9 cellular contexts compared by ENCODE assay signal in genomic region chr6:38715016-38715809, GRCh38. TPM values are rescaled to one million over a fixed set of nuclear protein-coding genes. Genes with fewer than 3 reads are reported as not detected.
DNase-seq lines count a peak whose midpoint lies in the region; ATAC-seq and TF ChIP-seq lines count a peak whose summit lies in the region.
"Had no signal": no experiment of that assay in that cellular context is flagged by ENCODE, and none has a peak within 500 bp of the region (broad histone marks: within the 10 kb centered on the region; RNA-seq: fewer than 3 reads in every experiment).

Gene DNAH8, plus strand, starts transcription at chr6:38715311. Its CDS starts 7,499 bp downstream, at chr6:38722810.

- no peaks in the 10 kb centered on the region for H3K36me3 Mint-ChIP-seq in activated B cell treated with CpG ODN at 0.5 μM for 24 hours (ENCODE audit: low read depth)
- no peaks in the 10 kb centered on the region for H3K36me3 Mint-ChIP-seq in Caco-2 (ENCODE audit: insufficient read depth, unreplicated experiment)

- POLR2A ChIA-PET in activated B cell treated with CpG ODN at 0.5 μM for 24 hours (lab: Charles Lee) = no interaction called here
- POLR2A ChIA-PET in Caco-2 (lab: Charles Lee) = no interaction called here

- peak within 1 kb of the TSS in 2 of 4 donors; percentile 7 to 22 for H3K27ac ChIP-seq in esophagus squamous epithelium
- no peak within 1 kb of the TSS for H3K27ac ChIP-seq in psoas muscle

- peak; percentile 50 for ATAC-seq in activated B cell treated with CpG ODN at 0.5 μM for 24 hours (ENCODE audit: low read depth)
- ATAC-seq in psoas muscle = peak in 1 of 4 donors; percentile 24
- no peak for ATAC-seq in HG02840 (IDR thresholded peaks at IDR 0.05; ENCODE audit: low FRiP score, unreplicated experiment)

- TF ChIP-seq POLR2A in esophagus squamous epithelium (IDR thresholded peaks at IDR 0.05) = no peak

- CTCF ChIA-PET in activated B cell treated with CpG ODN at 0.5 μM for 24 hours (lab: Charles Lee) = no interaction called here
- CTCF ChIA-PET in Caco-2 (lab: Charles Lee) = no interaction called here

- BruUV-seq in Caco-2 (replicated peaks; lab: Mats Ljungman, UMichigan) = no TSS peak

- H3K27ac Mint-ChIP-seq in activated B cell treated with CpG ODN at 0.5 μM for 24 hours (no peak within 1 kb of the TSS), Caco-2 (ENCODE audit: unreplicated experiment) (no peak within 1 kb of the TSS)

- H3K4me3 ChIP-seq in esophagus squamous epithelium = peak within 1 kb of the TSS in 3 of 4 donors; percentile 15 to 65 (median 40)
- H3K4me3 ChIP-seq in psoas muscle = peak within 1 kb of the TSS; percentile 52
- H3K4me3 ChIP-seq in Caco-2 (ENCODE audit: low read depth, low read length) = no peak within 1 kb of the TSS

- TF ChIP-seq CTCF in activated B cell treated with CpG ODN at 0.5 μM for 24 hours (IDR thresholded peaks at IDR 0.05) (no peak), esophagus squamous epithelium (IDR thresholded peaks at IDR 0.05) (no peak), psoas muscle (IDR thresholded peaks at IDR 0.05) (no peak), Caco-2 (IDR thresholded peaks at IDR 0.05; ENCODE audit: insufficient read depth in 1 of 2, low read depth in 1 of 2, low read length in 1 of 2, severe bottlenecking in 1 of 2, unreplicated experiment in 1 of 2) (no peak)

- intact Hi-C loops in activated B cell treated with CpG ODN at 0.5 μM for 24 hours (cut with micrococcal nuclease) (no loop called here), esophagus squamous epithelium (cut with DNase I) (no loop called here), psoas muscle (cut with DNase I) (no loop called here), Caco-2 (cut with micrococcal nuclease; ENCODE audit: unreplicated experiment) (no loop called here)

- H3K4me1 Mint-ChIP-seq in activated B cell treated with CpG ODN at 0.5 μM for 24 hours (peaks cover 14% of the 10 kb centered on the region), Caco-2 (ENCODE audit: low read depth, unreplicated experiment) (no peaks in the 10 kb centered on the region)

- peaks cover 35% of the 10 kb centered on the region for H3K27me3 Mint-ChIP-seq in activated B cell treated with CpG ODN at 0.5 μM for 24 hours
- peaks cover 3% of the 10 kb centered on the region for H3K27me3 Mint-ChIP-seq in Caco-2 (ENCODE audit: insufficient read depth, unreplicated experiment)

- H3K27me3 ChIP-seq in esophagus squamous epithelium (peaks cover 0 to 66% (median 5%) of the 10 kb centered on the region in 4 donors), psoas muscle (ENCODE audit: insufficient read depth in 3 of 3, low read length in 2 of 3) (peaks cover 6 to 43% (median 10%) of the 10 kb centered on the region in 3 donors), Caco-2 (replicated peaks; ENCODE audit: control insufficient read depth, insufficient read depth, low read length) (no peaks in the 10 kb centered on the region)

- DNase-seq in EH (ENCODE audit: low read depth) = peak; percentile 8
- peak; percentile 29 for DNase-seq in activated B cell treated with CpG ODN at 0.5 μM for 24 hours
- no peak for DNase-seq in esophagus squamous epithelium (lab: John Stamatoyannopoulos, UW)
- no peak for DNase-seq in psoas muscle
- DNase-seq in Caco-2 = no peak
- DNase-seq in islet precursor cell = no peak
- no peak for DNase-seq in NCI-H526 treated with DMSO at 0.1 percent for 48 hours (lab: John Stamatoyannopoulos, UW)
- DNase-seq: activated CD4-positive, CD25-positive, alpha-beta regulatory T cell had no signal

- H3K9me3 Mint-ChIP-seq in activated B cell treated with CpG ODN at 0.5 μM for 24 hours (peaks cover under 1% of the 10 kb centered on the region), Caco-2 (ENCODE audit: unreplicated experiment) (no peaks in the 10 kb centered on the region)

- H3K9me3 ChIP-seq in esophagus squamous epithelium = no peaks in the 10 kb centered on the region
- no peaks in the 10 kb centered on the region for H3K9me3 ChIP-seq in psoas muscle
- H3K9me3 ChIP-seq in Caco-2 = no peaks in the 10 kb centered on the region

- H3K4me3 Mint-ChIP-seq in activated B cell treated with CpG ODN at 0.5 μM for 24 hours = peak within 1 kb of the TSS; percentile 76
- no peak within 1 kb of the TSS for H3K4me3 Mint-ChIP-seq in Caco-2 (ENCODE audit: unreplicated experiment)

- H3K4me1 ChIP-seq in esophagus squamous epithelium = peaks cover 0 to 14% (median 6%) of the 10 kb centered on the region in 3 donors
- no peaks in the 10 kb centered on the region for H3K4me1 ChIP-seq in psoas muscle
- no peaks in the 10 kb centered on the region for H3K4me1 ChIP-seq in Caco-2

- no peaks in the 10 kb centered on the region for H3K36me3 ChIP-seq in esophagus squamous epithelium
- H3K36me3 ChIP-seq in psoas muscle (ENCODE audit: insufficient read depth in 1 of 2, low read depth in 1 of 2) = no peaks in the 10 kb centered on the region
- no peaks in the 10 kb centered on the region for H3K36me3 ChIP-seq in Caco-2 (ENCODE audit: control insufficient read depth, insufficient read depth, low read length)

- 17 to 22% methylated on average over 19 to 20 of the region's 47 CpGs for WGBS in esophagus squamous epithelium, 2 donors
- 8 to 12% (median 8%) methylated on average over 45 to 47 of the region's 47 CpGs for WGBS in psoas muscle, 3 donors

RNA-seq across cellular contexts. Expression of gene DNAH8, which starts in this region (rescaled TPM):
- total RNA-seq in activated B cell treated with CpG ODN at 0.5 μM for 24 hours (1.1 and 2.0 TPM in 2 replicates), esophagus squamous epithelium (under 1 TPM in 2 of 4 donors, not detected in 2; under 0.01 to 0.03 TPM), psoas muscle (under 1 TPM in 1 of 4 donors, not detected in 3; 0.02 TPM), Caco-2 (2022) (not detected in 2 replicates)
- polyA plus RNA-seq in psoas muscle = not detected

Comparison
In these comparisons a context has a peak if more than half of its experiments do, and no peak if none do; other contexts are left out.
1. DNase-seq: peak in EH (single experiment) and activated B cell treated with CpG ODN at 0.5 μM for 24 hours (single experiment); none in esophagus squamous epithelium (single experiment), psoas muscle (0 of 2), Caco-2 (0 of 2), islet precursor cell (single experiment) and NCI-H526 treated with DMSO at 0.1 percent for 48 hours (single experiment).